ENCODE assay signal across 8 cellular contexts in the genomic region with DNA sequence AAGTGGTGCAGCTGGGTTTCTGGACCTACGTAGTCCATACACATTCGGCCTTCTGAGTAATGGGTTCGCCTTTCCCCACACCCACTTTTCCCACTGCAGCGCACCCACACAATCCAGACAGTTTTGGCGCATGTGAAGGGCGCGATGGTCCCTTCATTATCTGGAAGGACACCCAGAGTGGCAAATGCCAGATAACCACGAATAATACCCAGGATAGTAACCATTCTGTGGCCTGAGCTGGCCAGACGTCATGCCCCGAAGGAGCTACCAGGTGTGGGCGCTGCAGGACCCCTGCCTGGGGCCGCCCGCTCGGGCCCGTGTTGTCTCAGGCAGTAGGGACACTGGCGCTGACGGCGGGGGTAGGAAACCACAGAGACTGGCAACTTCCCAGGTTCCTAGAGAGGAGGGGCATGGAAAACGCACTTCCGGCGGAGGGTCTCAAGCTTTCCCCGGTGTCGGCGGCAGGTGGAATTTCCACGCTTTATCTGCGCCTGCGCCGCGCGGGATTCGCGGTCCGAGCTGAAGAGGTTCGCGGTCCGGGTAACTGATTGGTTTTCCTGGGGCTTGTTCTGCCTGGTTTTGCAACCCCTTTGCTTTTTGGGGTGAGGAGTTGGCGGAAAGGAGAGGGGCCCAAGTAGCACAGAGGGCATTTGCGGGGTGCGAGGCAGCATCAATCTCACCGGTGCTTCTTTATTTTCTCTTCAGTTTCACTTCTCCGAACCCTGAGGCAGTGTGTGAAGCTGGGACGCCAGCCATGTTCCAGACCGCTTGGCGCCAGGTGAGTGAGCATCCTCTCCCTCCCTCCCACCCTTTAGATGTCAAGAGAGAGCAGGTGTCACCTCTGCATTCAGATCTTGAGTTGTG. TPM values are rescaled to one million over a fixed set of nuclear protein-coding genes. Genes with fewer than 3 reads are reported as not detected.
A peak's percentile ranks its signal among the peaks of the same experiment; 100 is the strongest.
DNase-seq lines count a peak whose midpoint lies in the region; ATAC-seq and TF ChIP-seq lines count a peak whose summit lies in the region.

A gene (plus strand): TSS at position 441 of the 864 bp plus-strand sequence. CDS start 314 bp downstream, at position 755.

- peak; percentile 79 for TF ChIP-seq POLR2A in right lobe of liver (IDR thresholded peaks at IDR 0.05)

- peaks cover 2% of the 10 kb centered on the region for H3K27me3 Mint-ChIP-seq in activated CD4-positive, alpha-beta T cell treated with anti-CD3 and anti-CD28 coated beads, Interleukin-2, amount 10 ng/mL, durations not matched to agents 24 days and 14 days
- peaks cover 11% of the 10 kb centered on the region for H3K27me3 Mint-ChIP-seq in dendritic cell treated with granulocyte-macrophage colony-stimulating factor and Interleukin-4, amounts not matched to agents 40 ng/mL and 50 ng/mL, for 4 days

- peak within 1 kb of the TSS; percentile 94 for H3K4me3 Mint-ChIP-seq in activated CD4-positive, alpha-beta T cell treated with anti-CD3 and anti-CD28 coated beads, Interleukin-2, amount 10 ng/mL, durations not matched to agents 24 days and 14 days
- H3K4me3 Mint-ChIP-seq in dendritic cell treated with granulocyte-macrophage colony-stimulating factor and Interleukin-4, amounts not matched to agents 40 ng/mL and 50 ng/mL, for 4 days: peak within 1 kb of the TSS; percentile 84

- H3K27me3 ChIP-seq in right lobe of liver: no peaks in the 10 kb centered on the region

- H3K36me3 ChIP-seq in right lobe of liver: no peaks in the 10 kb centered on the region

- WGBS in right lobe of liver (ENCODE audit: insufficient coverage, low coverage, low lambda C conversion rate, missing lambda C conversion rate): 3% methylated on average over 24 of the region's 44 CpGs

- H3K36me3 Mint-ChIP-seq in activated CD4-positive, alpha-beta T cell treated with anti-CD3 and anti-CD28 coated beads, Interleukin-2, amount 10 ng/mL, durations not matched to agents 24 days and 14 days (ENCODE audit: low read depth): peaks cover 18% of the 10 kb centered on the region
- H3K36me3 Mint-ChIP-seq in dendritic cell treated with granulocyte-macrophage colony-stimulating factor and Interleukin-4, amounts not matched to agents 40 ng/mL and 50 ng/mL, for 4 days (ENCODE audit: low read depth): no peaks in the 10 kb centered on the region

- peaks cover 17% of the 10 kb centered on the region for H3K4me1 Mint-ChIP-seq in activated CD4-positive, alpha-beta T cell treated with anti-CD3 and anti-CD28 coated beads, Interleukin-2, amount 10 ng/mL, durations not matched to agents 24 days and 14 days
- peaks cover 12% of the 10 kb centered on the region for H3K4me1 Mint-ChIP-seq in dendritic cell treated with granulocyte-macrophage colony-stimulating factor and Interleukin-4, amounts not matched to agents 40 ng/mL and 50 ng/mL, for 4 days (ENCODE audit: low read depth)

- peak within 1 kb of the TSS; percentile 42 to 70 (median 58) for H3K27ac ChIP-seq in right lobe of liver

- peak; percentile 36 for DNase-seq in SIG-M5 treated with dmso at 0.1 percent for 504 hours (lab: John Stamatoyannopoulos, UW; ENCODE audit: unreplicated experiment)
- no peak for DNase-seq in SIG-M5 (lab: John Stamatoyannopoulos, UW)
- peak; percentile 32 for DNase-seq in NCI-H226
- peak; percentile 82 for DNase-seq in activated CD4-positive, alpha-beta T cell treated with anti-CD3 and anti-CD28 coated beads, Interleukin-2, amount 10 ng/mL, durations not matched to agents 24 days and 14 days
- DNase-seq in right lobe of liver: peak; percentile 80 to 85 (median 82)
- peak; percentile 54 for DNase-seq in stimulated activated CD4-positive, alpha-beta T cell treated with anti-CD3 and anti-CD28 coated beads, Interleukin-4, amount 100 ng/mL, for 24 hours

- H3K9me3 ChIP-seq in right lobe of liver: no peaks in the 10 kb centered on the region

- intact Hi-C loops in activated CD4-positive, alpha-beta T cell treated with anti-CD3 and anti-CD28 coated beads, Interleukin-2, amount 10 ng/mL, durations not matched to agents 24 days and 14 days (cut with micrococcal nuclease): loop anchor here (2.0 kb wide), 3 partner anchors 19 to 53 kb away; a partner anchor contains a TSS
- intact Hi-C loops in dendritic cell treated with granulocyte-macrophage colony-stimulating factor and Interleukin-4, amounts not matched to agents 40 ng/mL and 50 ng/mL, for 4 days (cut with micrococcal nuclease): loop anchor here (1.0 kb wide), 1 partner anchor 29 kb away; a partner anchor contains a TSS
- intact Hi-C loops in right lobe of liver (cut with DNase I): no loop called here

- H3K4me1 ChIP-seq in right lobe of liver: peaks cover 0 to 4% (median 0%) of the 10 kb centered on the region in 4 donors

- peak within 1 kb of the TSS; percentile 58 to 71 (median 63) for H3K4me3 ChIP-seq in right lobe of liver

- peak in 3 of 4 donors; percentile 28 to 38 (median 33) for TF ChIP-seq CTCF in right lobe of liver (IDR thresholded peaks at IDR 0.05)

- no peaks in the 10 kb centered on the region for H3K9me3 Mint-ChIP-seq in activated CD4-positive, alpha-beta T cell treated with anti-CD3 and anti-CD28 coated beads, Interleukin-2, amount 10 ng/mL, durations not matched to agents 24 days and 14 days
- H3K9me3 Mint-ChIP-seq in dendritic cell treated with granulocyte-macrophage colony-stimulating factor and Interleukin-4, amounts not matched to agents 40 ng/mL and 50 ng/mL, for 4 days: no peaks in the 10 kb centered on the region

- peak within 1 kb of the TSS; percentile 82 for H3K27ac Mint-ChIP-seq in activated CD4-positive, alpha-beta T cell treated with anti-CD3 and anti-CD28 coated beads, Interleukin-2, amount 10 ng/mL, durations not matched to agents 24 days and 14 days
- H3K27ac Mint-ChIP-seq in dendritic cell treated with granulocyte-macrophage colony-stimulating factor and Interleukin-4, amounts not matched to agents 40 ng/mL and 50 ng/mL, for 4 days: peak within 1 kb of the TSS; percentile 75

- ATAC-seq in HG03039 (IDR thresholded peaks at IDR 0.05; ENCODE audit: unreplicated experiment) (peak; percentile 61), right lobe of liver (peak; percentile 90 to 98 (median 96))

RNA-seq across cellular contexts. Expression of the gene that starts here (rescaled TPM):
- total RNA-seq in activated CD4-positive, alpha-beta T cell treated with anti-CD3 and anti-CD28 coated beads, Interleukin-2, amount 10 ng/mL, durations not matched to agents 24 days and 14 days: 4.9 and 5.6 TPM in 2 replicates
- total RNA-seq in right lobe of liver: 1 to 10 TPM; 1.1 to 2.3 (median 1.6) TPM

Comparison
In these comparisons a context has a peak if more than half of its experiments do, and no peak if none do; other contexts are left out.
1. intact Hi-C loops: an anchor here in activated CD4-positive, alpha-beta T cell treated with anti-CD3 and anti-CD28 coated beads, Interleukin-2, amount 10 ng/mL, durations not matched to agents 24 days and 14 days (2.0 kb wide) and dendritic cell treated with granulocyte-macrophage colony-stimulating factor and Interleukin-4, amounts not matched to agents 40 ng/mL and 50 ng/mL, for 4 days (1.0 kb wide); none called in right lobe of liver.